Comparison of ENCODE assay signal across 8 cellular contexts in genomic region chr17:32265192-32265895, GRCh38. TPM values are rescaled to one million over a fixed set of nuclear protein-coding genes. Genes with fewer than 3 reads are reported as not detected.
DNase-seq lines count a peak whose midpoint lies in the region; ATAC-seq and TF ChIP-seq lines count a peak whose summit lies in the region.

TSS of gene RHBDL3 (plus strand) at chr17:32265832. CDS start at chr17:32266190, 358 bp downstream.

- H3K4me1 ChIP-seq in PC-9 (replicated peaks; ENCODE audit: insufficient read depth) = no peaks in the 10 kb centered on the region
- H3K4me1 ChIP-seq in aorta (ENCODE audit: control insufficient read depth in 1 of 2, insufficient read depth in 2 of 2, low read length in 2 of 2) = no peaks in the 10 kb centered on the region

- ATAC-seq in aorta (ENCODE audit: low FRiP score) (peak; percentile 56), HG03097 (IDR thresholded peaks at IDR 0.05; ENCODE audit: low FRiP score, unreplicated experiment) (no peak)

- WGBS in aorta, 2 donors = 3 to 4% methylated on average over 41 to 63 of the region's 63 CpGs

- DNase-seq in DMS53 (lab: John Stamatoyannopoulos, UW) = peak; percentile 41
- DNase-seq in DMS53 treated with DMSO at 0.1 percent for 48 hours (lab: John Stamatoyannopoulos, UW; ENCODE audit: unreplicated experiment) = no peak
- peak in 1 of 2 experiments; percentile 14 for DNase-seq in PC-9
- DNase-seq in dorsolateral prefrontal cortex = peak in 4 of 10 donors; percentile 26 to 65 (median 60)
- DNase-seq in midbrain (lab: John Stamatoyannopoulos, UW) = peak; percentile 22
- DNase-seq in aorta = peak in 1 of 2 donors; percentile 83
- DNase-seq in effector CD8-positive, alpha-beta T cell (lab: John Stamatoyannopoulos, UW) = no peak

- no peaks in the 10 kb centered on the region for H3K79me2 ChIP-seq in PC-9 (ENCODE audit: low read depth)

- no peak within 1 kb of the TSS for H3K27ac ChIP-seq in PC-9
- H3K27ac ChIP-seq in dorsolateral prefrontal cortex = peak within 1 kb of the TSS; percentile 9 to 93 (median 79)
- H3K27ac ChIP-seq in aorta (ENCODE audit: low read depth in 1 of 2, low read length in 2 of 2) = no peak within 1 kb of the TSS

- BruUV-seq in PC-9 (replicated peaks; lab: Mats Ljungman, UMichigan) = no TSS peak

- no peaks in the 10 kb centered on the region for H3K9me3 ChIP-seq in PC-9 (ENCODE audit: insufficient read depth, low read depth)
- no peaks in the 10 kb centered on the region for H3K9me3 ChIP-seq in aorta (ENCODE audit: control insufficient read depth, low read length)

- no peaks in the 10 kb centered on the region; the same call in 1 of the 2 replicates for H4K20me1 ChIP-seq in PC-9 (ENCODE audit: insufficient read depth)

- H3K36me3 ChIP-seq in PC-9 (ENCODE audit: low read depth) = no peaks in the 10 kb centered on the region
- no peaks in the 10 kb centered on the region for H3K36me3 ChIP-seq in aorta (ENCODE audit: control insufficient read depth in 1 of 2, insufficient read depth in 2 of 2, low read length in 1 of 2)

- H2AFZ ChIP-seq in PC-9 = no peak within 1 kb of the TSS

- CTCF ChIA-PET in PC-9 (lab: Charles Lee) = no interaction called here

- intact Hi-C loops in PC-9 (cut with micrococcal nuclease; ENCODE audit: unreplicated experiment) (no loop called here), dorsolateral prefrontal cortex (cut with DNase I) (no loop called here), aorta (cut with DNase I) (no loop called here)

- no peaks in the 10 kb centered on the region for H3F3A ChIP-seq in PC-9 (ENCODE audit: insufficient read depth, low read depth)

- no peaks in the 10 kb centered on the region for H3K9me2 ChIP-seq in PC-9 (ENCODE audit: insufficient read depth)

- peak within 1 kb of the TSS; percentile 51 for H3K4me2 ChIP-seq in PC-9

- no peak for TF ChIP-seq CTCF in PC-9 (conservative IDR thresholded peaks at IDR 0.05)
- TF ChIP-seq CTCF in dorsolateral prefrontal cortex (IDR thresholded peaks at IDR 0.05 in 54 of 56, conservative IDR thresholded peaks at IDR 0.05 in 2 of 56; ENCODE audit: low read depth in 1 of 56, partially characterized antibody in 56 of 56) = no peak

- H3K4me3 ChIP-seq in PC-9 (no peak within 1 kb of the TSS), dorsolateral prefrontal cortex (peak within 1 kb of the TSS; percentile 52 to 90 (median 79)), aorta (ENCODE audit: low read length in 2 of 2) (peak within 1 kb of the TSS; percentile 66 to 89)

- peaks cover 87% of the 10 kb centered on the region for H3K27me3 ChIP-seq in PC-9 (ENCODE audit: insufficient read depth, low read depth)
- H3K27me3 ChIP-seq in dorsolateral prefrontal cortex = no peaks in the 10 kb centered on the region
- no peaks in the 10 kb centered on the region for H3K27me3 ChIP-seq in aorta (ENCODE audit: control insufficient read depth in 1 of 2, insufficient read depth in 2 of 2, low read length in 1 of 2)

- POLR2A ChIA-PET in PC-9 (lab: Charles Lee; ENCODE audit: unreplicated experiment) = no interaction called here

RNA-seq across cellular contexts. Expression of gene RHBDL3, which starts in this region (rescaled TPM):
- total RNA-seq in PC-9 (2021) (0.25 TPM in 1 of 2 replicates, not detected in the other), dorsolateral prefrontal cortex (10 to 100 TPM; 23.1 to 78.5 (median 45.3) TPM), aorta (1 to 10 TPM in 1 of 2 donors, under 1 TPM in 1; 0.29 to 1.0 TPM)
- polyA plus RNA-seq in aorta = not detected

Comparison
In these comparisons a context has a peak if more than half of its experiments do, and no peak if none do; other contexts are left out.
1. RNA of gene RHBDL3 (total RNA-seq): 23.1 to 78.5 TPM in dorsolateral prefrontal cortex; 0.29 to 1.0 TPM in aorta and 0.25 TPM in PC-9; every median in the first group is over 10 times any median in the second.
2. DNase-seq: peak in DMS53 (single experiment) and midbrain (single experiment); none in DMS53 treated with DMSO at 0.1 percent for 48 hours (single experiment) and effector CD8-positive, alpha-beta T cell (single experiment).
3. H3K27ac ChIP-seq: peak in dorsolateral prefrontal cortex (59 of 59); none in PC-9 (single experiment) and aorta (0 of 2).